ENCODE assay signal across 25 cellular contexts in genomic region chr11:1082728-1083620, GRCh38. TPM values are rescaled to one million over a fixed set of nuclear protein-coding genes. Genes with fewer than 3 reads are reported as not detected.
DNase-seq lines count a peak whose midpoint lies in the region; ATAC-seq, FAIRE-seq and TF ChIP-seq lines count a peak whose summit lies in the region.
"Had no signal": no experiment of that assay in that cellular context is flagged by ENCODE, and none has a peak within 500 bp of the region (broad histone marks: within the 10 kb centered on the region; RNA-seq: fewer than 3 reads in every experiment).

No MANE protein-coding gene starts in this region.

- TF ChIP-seq RAD21 in SK-N-SH (IDR thresholded peaks at IDR 0.05; ENCODE audit: low read length) = no peak
- no peak for TF ChIP-seq RAD21 in GM12878 (IDR thresholded peaks at IDR 0.05; ENCODE audit: insufficient read depth, low read depth, low read length)
- no peak for TF ChIP-seq RAD21 in HepG2 (CRISPR knock-in tag; IDR thresholded peaks at IDR 0.05)

- CTCF ChIA-PET in SK-N-SH (lab: Yijun Ruan, JAX) (interaction anchor here (1.2 kb wide), 1 partner anchor 158 kb away, joined by 4 read pairs; no protein-coding TSS in a partner anchor), GM12878 (lab: Yijun Ruan, JAX) (no interaction called here), HepG2 (lab: Yijun Ruan, JAX; ENCODE audit: low intra/inter-chr PET ratio, low total read pairs) (no interaction called here)

- POLR2A ChIA-PET in SK-N-SH (lab: Yijun Ruan, JAX) (interaction anchor here (0.6 kb wide), 1 partner anchor 279 kb away, joined by 4 read pairs; no protein-coding TSS in a partner anchor), GM12878 (lab: Charles Lee) (no interaction called here), HepG2 (lab: Yijun Ruan, JAX) (no interaction called here)

- TF ChIP-seq POLR2A in GM12878 (IDR thresholded peaks at IDR 0.05; ENCODE audit: low read depth, low read length) = no peak
- TF ChIP-seq POLR2A in HepG2 (IDR thresholded peaks at IDR 0.05; ENCODE audit: insufficient read depth in 1 of 2, low read depth in 2 of 2, low read length in 2 of 2) = no peak
- no peak for TF ChIP-seq POLR2A in spleen (IDR thresholded peaks at IDR 0.05)

- DNase-seq in SK-N-SH (no peak), GM12878 (ENCODE audit: low read depth, low spot score) (no peak), HepG2 (ENCODE audit: low spot score) (no peak), spleen (peak; percentile 45), MV-4-11 (lab: John Stamatoyannopoulos, UW) (no peak), D341Med (ENCODE audit: low spot score) (no peak), brain microvascular endothelial cell (no peak)
- DNase-seq: activated CD8-positive, alpha-beta T cell treated with anti-CD3 and anti-CD28 coated beads for 36 hours; activated naive CD4-positive, alpha-beta T cell; activated T-cell treated with anti-CD3 and anti-CD28 coated beads, Interleukin-2, amount 50 U/mL, for 24 hours; EL; NCI-H82; stimulated activated CD4-positive, alpha-beta T cell treated with anti-CD3 and anti-CD28 coated beads, Interleukin-12 subunit alpha, Interleukin-12 subunit beta, amount 100 ng/mL, for 4 hours had no signal

- no peaks in the 10 kb centered on the region for H3K36me3 ChIP-seq in SK-N-SH (replicated peaks in 1 of 2; ENCODE audit: control insufficient read depth in 1 of 2, insufficient read depth in 2 of 2, low read length in 1 of 2)
- no peaks in the 10 kb centered on the region for H3K36me3 ChIP-seq in GM12878 (ENCODE audit: control insufficient read depth in 2 of 2, insufficient read depth in 2 of 2, low read length in 1 of 2)
- H3K36me3 ChIP-seq in HepG2 (replicated peaks in 1 of 2; ENCODE audit: control insufficient read depth in 1 of 2, insufficient read depth in 2 of 2, low read length in 2 of 2) = no peaks in the 10 kb centered on the region
- H3K36me3 ChIP-seq in spleen = no peaks in the 10 kb centered on the region
- H3K36me3 ChIP-seq in brain microvascular endothelial cell (replicated peaks) = no peaks in the 10 kb centered on the region

- no peaks in the 10 kb centered on the region for H3K9me2 ChIP-seq in SK-N-SH

- H3K4me1 ChIP-seq in SK-N-SH (ENCODE audit: control insufficient read depth in 1 of 2, insufficient read depth in 2 of 2, low read depth in 1 of 2, low read length in 1 of 2) (no peaks in the 10 kb centered on the region), GM12878 (ENCODE audit: control insufficient read depth, insufficient read depth, low read length) (no peaks in the 10 kb centered on the region), HepG2 (ENCODE audit: insufficient read depth, low read length) (no peaks in the 10 kb centered on the region), spleen (peaks cover 0 to under 1% (median 0%) of the 10 kb centered on the region in 6 donors)

- no peak overlapping the region for H3K4me3 ChIP-seq in SK-N-SH (ENCODE audit: low read depth in 2 of 2, low read length in 1 of 2)
- H3K4me3 ChIP-seq in GM12878 = no peak overlapping the region
- H3K4me3 ChIP-seq in HepG2 (replicated peaks in 1 of 3; ENCODE audit: insufficient read depth in 1 of 3, low read depth in 2 of 3, low read length in 3 of 3) = no peak overlapping the region
- no peak overlapping the region for H3K4me3 ChIP-seq in spleen
- H3K4me3 ChIP-seq in brain microvascular endothelial cell (ENCODE audit: low read depth, low read length) = no peak overlapping the region

- H3K4me2 ChIP-seq in SK-N-SH (no peak overlapping the region), GM12878 (ENCODE audit: control insufficient read depth, insufficient read depth) (no peak overlapping the region), HepG2 (ENCODE audit: low read depth, low read length) (no peak overlapping the region)

- in situ Hi-C loops in GM12878 (cut with MboI) = no loop called here
- in situ Hi-C loops in HepG2 (cut with HindIII; ENCODE audit: extremely low pct_ligation_motif_present, low pct_unique_long_range_greater_than_20kb) = no loop called here
- in situ Hi-C loops in brain microvascular endothelial cell (cut with HindIII; ENCODE audit: low pct_ligation_motif_present, low sequenced_read_pairs) = no loop called here

- BruUV-seq in GM12878 (replicated peaks; lab: Mats Ljungman, UMichigan) (no TSS peak), HepG2 (replicated peaks; lab: Mats Ljungman, UMichigan) (no TSS peak)

- no peaks in the 10 kb centered on the region for H3K9me3 ChIP-seq in SK-N-SH
- no peaks in the 10 kb centered on the region; the same call in 2 of the 3 replicates for H3K9me3 ChIP-seq in GM12878 (replicated peaks; ENCODE audit: control insufficient read depth, insufficient read depth, low read length)
- H3K9me3 ChIP-seq in HepG2 (ENCODE audit: low read length) = no peaks in the 10 kb centered on the region
- no peaks in the 10 kb centered on the region for H3K9me3 ChIP-seq in spleen

- H3K79me2 ChIP-seq in SK-N-SH (ENCODE audit: insufficient read depth) (no peaks in the 10 kb centered on the region), GM12878 (ENCODE audit: control insufficient read depth, insufficient read depth, low read length) (no peaks in the 10 kb centered on the region), HepG2 (ENCODE audit: insufficient read depth, low read length) (no peaks in the 10 kb centered on the region)

- no peaks in the 10 kb centered on the region for H3F3A ChIP-seq in SK-N-SH (replicated peaks; ENCODE audit: insufficient read depth)

- no peak overlapping the region for H2AFZ ChIP-seq in SK-N-SH (ENCODE audit: low read depth)
- no peak overlapping the region for H2AFZ ChIP-seq in GM12878 (ENCODE audit: control insufficient read depth, low read depth, low read length)
- H2AFZ ChIP-seq in HepG2 (ENCODE audit: low read length) = no peak overlapping the region

- SMC1A ChIA-PET in GM12878 (lab: Charles Lee; ENCODE audit: uncharacterized antibody, unreplicated experiment) = no interaction called here

- H3K9ac ChIP-seq in SK-N-SH (no peak overlapping the region), GM12878 (ENCODE audit: control insufficient read depth, insufficient read depth, low read length) (no peak overlapping the region), HepG2 (ENCODE audit: insufficient read depth, low read depth, low read length) (no peak overlapping the region)

- RAD21 ChIA-PET in GM12878 (lab: Charles Lee; ENCODE audit: unreplicated experiment) = no interaction called here

- 45% methylated on average over 15 of the region's 33 CpGs for WGBS in SK-N-SH (ENCODE audit: low lambda C conversion rate)
- WGBS in GM12878 (ENCODE audit: insufficient coverage, insufficient replicate concordance, low lambda C conversion rate, missing lambda C conversion rate) = 37% methylated on average over 32 of the region's 33 CpGs
- 43% methylated on average over 10 of the region's 33 CpGs for WGBS in HepG2 (ENCODE audit: low lambda C conversion rate)
- WGBS in spleen, 5 donors = 75 to 85% (median 81%) methylated on average over 14 to 33 of the region's 33 CpGs

- H4K20me1 ChIP-seq in SK-N-SH (ENCODE audit: insufficient read depth) (no peaks in the 10 kb centered on the region), GM12878 (ENCODE audit: control insufficient read depth, insufficient read depth) (no peaks in the 10 kb centered on the region), HepG2 (ENCODE audit: insufficient read depth, low read length) (no peaks in the 10 kb centered on the region)

- TF ChIP-seq CTCF in SK-N-SH (IDR thresholded peaks at IDR 0.05) = no peak
- TF ChIP-seq CTCF in GM12878 (IDR thresholded peaks at IDR 0.05 in 2 of 3, conservative IDR thresholded peaks at IDR 0.05 in 1 of 3; ENCODE audit: control insufficient read depth in 2 of 3, extremely low read depth in 1 of 3, insufficient read depth in 1 of 3, low read depth in 3 of 3, low read length in 3 of 3) = no peak
- no peak for TF ChIP-seq CTCF in HepG2 (CRISPR knock-in tag; IDR thresholded peaks at IDR 0.05)
- TF ChIP-seq CTCF in spleen (IDR thresholded peaks at IDR 0.05 in 8 of 11, conservative IDR thresholded peaks at IDR 0.05 in 3 of 11) = no peak
- no peak for TF ChIP-seq CTCF in brain microvascular endothelial cell (IDR thresholded peaks at IDR 0.05; ENCODE audit: low read depth, low read length, missing control alignments)

- FAIRE-seq in GM12878 (lab: Jason Lieb, UNC) = no peak
- no peak for FAIRE-seq in HepG2 (lab: Jason Lieb, UNC)
- FAIRE-seq: frontal cortex had no signal

- H3K27ac ChIP-seq in SK-N-SH (ENCODE audit: low read depth in 2 of 2, low read length in 1 of 2) = no peak overlapping the region
- H3K27ac ChIP-seq in GM12878 (ENCODE audit: control insufficient read depth, insufficient read depth) = no peak overlapping the region
- no peak overlapping the region for H3K27ac ChIP-seq in HepG2 (ENCODE audit: extremely low read length, insufficient read depth, low read length)
- H3K27ac ChIP-seq in spleen = no peak overlapping the region
- H3K27ac ChIP-seq in brain microvascular endothelial cell = no peak overlapping the region

- peak; percentile 14; the same call in 2 of the 3 replicates for ATAC-seq in SK-N-SH treated with all-trans-retinoic acid at 6 μM for 48 hours
- ATAC-seq in GM12878 = no peak
- ATAC-seq in HepG2 = peak; percentile 6; the same call in 2 of the 3 replicates
- ATAC-seq: activated CD8-positive, alpha-beta T cell treated with anti-CD3 and anti-CD28 coated beads for 36 hours had no signal

- H3K27me3 ChIP-seq in SK-N-SH (ENCODE audit: insufficient read depth) (no peaks in the 10 kb centered on the region; the same call in 1 of the 2 replicates), GM12878 (replicated peaks in 1 of 2; ENCODE audit: control insufficient read depth in 2 of 2, insufficient read depth in 2 of 2, low read length in 1 of 2) (no peaks in the 10 kb centered on the region), HepG2 (ENCODE audit: control insufficient read depth in 1 of 2, insufficient read depth in 2 of 2, low read length in 2 of 2) (peaks cover 18 to 57% of the 10 kb centered on the region in 2 experiments; a peak in 4 of 5 replicates), spleen (replicated peaks in 1 of 7) (peaks cover 0 to 34% (median 0%) of the 10 kb centered on the region in 7 donors), brain microvascular endothelial cell (replicated peaks) (no peaks in the 10 kb centered on the region)

- intact Hi-C loops in GM12878 (cut with micrococcal nuclease; ENCODE audit: unreplicated experiment) (no loop called here), HepG2 (cut with micrococcal nuclease; ENCODE audit: unreplicated experiment) (no loop called here), spleen (cut with DNase I; ENCODE audit: low total_unique reads) (no loop called here)

- TF ChIP-seq EP300 in SK-N-SH (IDR thresholded peaks at IDR 0.05; ENCODE audit: borderline replicate concordance in 1 of 2, low read depth in 1 of 2, low read length in 1 of 2) = no peak
- TF ChIP-seq EP300 in GM12878 (IDR thresholded peaks at IDR 0.05; ENCODE audit: borderline replicate concordance in 1 of 2, control insufficient read depth in 1 of 2, low read depth in 2 of 2, low read length in 2 of 2) = no peak
- TF ChIP-seq EP300 in HepG2 (IDR thresholded peaks at IDR 0.05; ENCODE audit: low read depth in 2 of 2, low read length in 2 of 2) = no peak
- no peak for TF ChIP-seq EP300 in HepG2 (CRISPR knock-in tag; IDR thresholded peaks at IDR 0.05; ENCODE audit: borderline replicate concordance)

RNA-seq across cellular contexts. Expression of gene MUC2, which starts 8.3 kb away (rescaled TPM):
- polyA plus RNA-seq in SK-N-SH (2012; rRNA removed) (not detected in 2 replicates), GM12878 (2011; rRNA removed) (not detected in 2 replicates), GM12878 (2014; fragmentation: Illumina TruSeq; extraction: Trizol) (not detected in 2 replicates), GM12878 (2014; fragmentation: Nextera tagmentation; extraction: Ambion mirVana) (not detected), GM12878 (2014; rRNA removed) (not detected in 2 replicates), GM12878 (2016; fragmentation: Nextera tagmentation; extraction: Ambion mirVana) (not detected), HepG2 (2011; rRNA removed) (under 0.01 TPM in 1 of 2 replicates, not detected in the other), spleen (under 1 TPM in 1 of 3 donors, not detected in 2; 0.03 TPM)
- not detected in 2 replicates for polyA plus RNA-seq in SK-N-SH (2012; cell fraction: cytosol; rRNA removed)
- polyA plus RNA-seq in SK-N-SH (2012; cell fraction: nucleus; rRNA removed) = under 0.01 TPM in 1 of 2 replicates, not detected in the other
- total RNA-seq in GM12878 (2013; cell fraction: nucleolus; rRNA removed) = not detected in 2 replicates
- total RNA-seq in GM12878 (2014; rRNA removed) (not detected in 2 replicates), GM12878 (2014; rRNA removed; fragmentation: Illumina TruSeq; extraction: Trizol) (not detected in 2 replicates), GM12878 (2021) (0.11 and 0.23 TPM in 2 replicates), HepG2 (2016; rRNA removed; fragmentation: Illumina TruSeq; extraction: Trizol) (not detected in 2 replicates), spleen (under 1 TPM in 2 of 7 donors, not detected in 5; 0.03 to 0.06 TPM)
- not detected for polyA plus RNA-seq in GM12878 (2011; ENCODE audit: low read depth)
- polyA plus RNA-seq in GM12878 (2011; cell fraction: cytosol; rRNA removed) = not detected in 2 replicates
- 0.03 TPM in 1 of 2 replicates, not detected in the other for polyA plus RNA-seq in GM12878 (2011; cell fraction: nucleus; rRNA removed)
- 0.01 and 0.03 TPM in 2 replicates for polyA plus RNA-seq in GM12878 (2012)
- polyA minus RNA-seq in GM12878 (2011; rRNA and poly(A)+ RNA removed) = not detected in 2 replicates
- polyA minus RNA-seq in GM12878 (2011; cell fraction: cytosol; rRNA and poly(A)+ RNA removed) = not detected in 2 replicates
- polyA minus RNA-seq in GM12878 (2011; cell fraction: nucleus; rRNA and poly(A)+ RNA removed) = not detected in 2 replicates
- total RNA-seq in HepG2 (2016; cell fraction: cytosol; rRNA removed; fragmentation: Illumina TruSeq; extraction: Trizol; ENCODE audit: low read depth) = not detected in 2 replicates
- total RNA-seq in HepG2 (2016; cell fraction: insoluble cytoplasmic fraction; rRNA removed; fragmentation: Illumina TruSeq; extraction: Trizol) = not detected in 2 replicates
- not detected in 2 replicates for total RNA-seq in HepG2 (2016; cell fraction: membrane; rRNA removed; fragmentation: Illumina TruSeq; extraction: Trizol)
- total RNA-seq in HepG2 (2016; cell fraction: nucleus; rRNA removed; fragmentation: Illumina TruSeq; extraction: Trizol) = not detected in 2 replicates
- polyA plus RNA-seq in HepG2 (2011; cell fraction: cytosol; rRNA removed) = not detected in 2 replicates
- under 0.01 and 0.02 TPM in 2 replicates for polyA plus RNA-seq in HepG2 (2011; cell fraction: nucleus; rRNA removed)
- polyA plus RNA-seq in HepG2 (2012) = not detected in 2 replicates
- polyA plus RNA-seq in HepG2 (2016; cell fraction: cytosol; fragmentation: Illumina TruSeq; extraction: Trizol; ENCODE audit: low read depth) = not detected in 2 replicates
- polyA plus RNA-seq in HepG2 (2016; cell fraction: insoluble cytoplasmic fraction; fragmentation: Illumina TruSeq; extraction: Trizol; ENCODE audit: low read depth) = not detected in 2 replicates
- polyA plus RNA-seq in HepG2 (2016; cell fraction: membrane; fragmentation: Illumina TruSeq; extraction: Trizol; ENCODE audit: low read depth) = not detected in 2 replicates
- polyA plus RNA-seq in HepG2 (2016; cell fraction: nucleus; fragmentation: Illumina TruSeq; extraction: Trizol; ENCODE audit: insufficient read depth, low read depth) = not detected in 2 replicates
- polyA minus RNA-seq in HepG2 (2011; rRNA and poly(A)+ RNA removed; ENCODE audit: low replicate concordance) = 0.22 TPM in 1 of 2 replicates, not detected in the other
- polyA minus RNA-seq in HepG2 (2011; cell fraction: cytosol; rRNA and poly(A)+ RNA removed) = not detected in 2 replicates
- polyA minus RNA-seq in HepG2 (2011; cell fraction: nucleus; rRNA and poly(A)+ RNA removed) = not detected in 2 replicates
- total RNA-seq: A172; activated CD8-positive, alpha-beta T cell treated with anti-CD3 and anti-CD28 coated beads for 36 hours; Calu3; frontal cortex; kidney epithelial cell; pulmonary artery endothelial cell; T-helper 1 cell treated with Interleukin-12 subunit alpha and Interleukin-12 subunit beta and Interleukin-4 antibody, amounts not matched to agents 30 ng/mL and 1 ng/mL, for 36 hours had no signal
- polyA plus RNA-seq: BJ had no signal

RNA-seq across cellular contexts. Expression of gene MUC6, which starts 46.5 kb away (rescaled TPM):
- not detected in 2 replicates for polyA plus RNA-seq in SK-N-SH (2012; rRNA removed)
- polyA plus RNA-seq in SK-N-SH (2012; cell fraction: cytosol; rRNA removed) = not detected in 2 replicates
- polyA plus RNA-seq in SK-N-SH (2012; cell fraction: nucleus; rRNA removed) = not detected in 2 replicates
- total RNA-seq in GM12878 (2013; cell fraction: nucleolus; rRNA removed) = not detected in 2 replicates
- total RNA-seq in GM12878 (2014; rRNA removed) = not detected in 2 replicates
- total RNA-seq in GM12878 (2014; rRNA removed; fragmentation: Illumina TruSeq; extraction: Trizol) = not detected in 2 replicates
- total RNA-seq in GM12878 (2021) = 0.03 and 0.19 TPM in 2 replicates
- 0.20 TPM for polyA plus RNA-seq in GM12878 (2011; ENCODE audit: low read depth)
- not detected in 2 replicates for polyA plus RNA-seq in GM12878 (2011; rRNA removed)
- not detected in 2 replicates for polyA plus RNA-seq in GM12878 (2011; cell fraction: cytosol; rRNA removed)
- polyA plus RNA-seq in GM12878 (2011; cell fraction: nucleus; rRNA removed) = not detected in 2 replicates
- 0.13 and 0.53 TPM in 2 replicates for polyA plus RNA-seq in GM12878 (2012)
- polyA plus RNA-seq in GM12878 (2014; fragmentation: Illumina TruSeq; extraction: Trizol) = not detected in 2 replicates
- polyA plus RNA-seq in GM12878 (2014; fragmentation: Nextera tagmentation; extraction: Ambion mirVana) = not detected
- 0.03 TPM in 1 of 2 replicates, not detected in the other for polyA plus RNA-seq in GM12878 (2014; rRNA removed)
- not detected for polyA plus RNA-seq in GM12878 (2016; fragmentation: Nextera tagmentation; extraction: Ambion mirVana)
- not detected in 2 replicates for polyA minus RNA-seq in GM12878 (2011; rRNA and poly(A)+ RNA removed)
- polyA minus RNA-seq in GM12878 (2011; cell fraction: cytosol; rRNA and poly(A)+ RNA removed) = not detected in 2 replicates
- polyA minus RNA-seq in GM12878 (2011; cell fraction: nucleus; rRNA and poly(A)+ RNA removed) = 0.10 TPM in 1 of 2 replicates, not detected in the other
- not detected in 2 replicates for total RNA-seq in HepG2 (2016; rRNA removed; fragmentation: Illumina TruSeq; extraction: Trizol)
- total RNA-seq in HepG2 (2016; cell fraction: cytosol; rRNA removed; fragmentation: Illumina TruSeq; extraction: Trizol; ENCODE audit: low read depth) = not detected in 2 replicates
- not detected in 2 replicates for total RNA-seq in HepG2 (2016; cell fraction: insoluble cytoplasmic fraction; rRNA removed; fragmentation: Illumina TruSeq; extraction: Trizol)
- total RNA-seq in HepG2 (2016; cell fraction: membrane; rRNA removed; fragmentation: Illumina TruSeq; extraction: Trizol) = not detected in 2 replicates
- total RNA-seq in HepG2 (2016; cell fraction: nucleus; rRNA removed; fragmentation: Illumina TruSeq; extraction: Trizol) = not detected in 2 replicates
- not detected in 2 replicates for polyA plus RNA-seq in HepG2 (2011; rRNA removed)
- polyA plus RNA-seq in HepG2 (2011; cell fraction: cytosol; rRNA removed) = not detected in 2 replicates
- not detected in 2 replicates for polyA plus RNA-seq in HepG2 (2011; cell fraction: nucleus; rRNA removed)
- polyA plus RNA-seq in HepG2 (2012) = 0.03 and 0.08 TPM in 2 replicates
- not detected in 2 replicates for polyA plus RNA-seq in HepG2 (2016; cell fraction: cytosol; fragmentation: Illumina TruSeq; extraction: Trizol; ENCODE audit: low read depth)
- polyA plus RNA-seq in HepG2 (2016; cell fraction: insoluble cytoplasmic fraction; fragmentation: Illumina TruSeq; extraction: Trizol; ENCODE audit: low read depth) = not detected in 2 replicates
- polyA plus RNA-seq in HepG2 (2016; cell fraction: membrane; fragmentation: Illumina TruSeq; extraction: Trizol; ENCODE audit: low read depth) = not detected in 2 replicates
- polyA plus RNA-seq in HepG2 (2016; cell fraction: nucleus; fragmentation: Illumina TruSeq; extraction: Trizol; ENCODE audit: insufficient read depth, low read depth) = not detected in 2 replicates
- not detected in 2 replicates for polyA minus RNA-seq in HepG2 (2011; rRNA and poly(A)+ RNA removed; ENCODE audit: low replicate concordance)
- not detected in 2 replicates for polyA minus RNA-seq in HepG2 (2011; cell fraction: cytosol; rRNA and poly(A)+ RNA removed)
- not detected in 2 replicates for polyA minus RNA-seq in HepG2 (2011; cell fraction: nucleus; rRNA and poly(A)+ RNA removed)
- total RNA-seq in spleen = under 1 TPM in 4 of 7 donors, not detected in 3; 0.09 to 0.76 (median 0.34) TPM
- polyA plus RNA-seq in spleen = under 1 TPM; 0.02 to 0.22 (median 0.11) TPM
- total RNA-seq: A172; activated CD8-positive, alpha-beta T cell treated with anti-CD3 and anti-CD28 coated beads for 36 hours; aorta; esophagus mucosa; frontal cortex; kidney epithelial cell; mesenteric fat pad; pulmonary artery endothelial cell; T-helper 1 cell treated with Interleukin-12 subunit alpha and Interleukin-12 subunit beta and Interleukin-4 antibody, amounts not matched to agents 30 ng/mL and 1 ng/mL, for 36 hours; ureter had no signal
- polyA plus RNA-seq: BJ had no signal
